ENCODE assay signal across 13 cellular contexts in the genomic region with DNA sequence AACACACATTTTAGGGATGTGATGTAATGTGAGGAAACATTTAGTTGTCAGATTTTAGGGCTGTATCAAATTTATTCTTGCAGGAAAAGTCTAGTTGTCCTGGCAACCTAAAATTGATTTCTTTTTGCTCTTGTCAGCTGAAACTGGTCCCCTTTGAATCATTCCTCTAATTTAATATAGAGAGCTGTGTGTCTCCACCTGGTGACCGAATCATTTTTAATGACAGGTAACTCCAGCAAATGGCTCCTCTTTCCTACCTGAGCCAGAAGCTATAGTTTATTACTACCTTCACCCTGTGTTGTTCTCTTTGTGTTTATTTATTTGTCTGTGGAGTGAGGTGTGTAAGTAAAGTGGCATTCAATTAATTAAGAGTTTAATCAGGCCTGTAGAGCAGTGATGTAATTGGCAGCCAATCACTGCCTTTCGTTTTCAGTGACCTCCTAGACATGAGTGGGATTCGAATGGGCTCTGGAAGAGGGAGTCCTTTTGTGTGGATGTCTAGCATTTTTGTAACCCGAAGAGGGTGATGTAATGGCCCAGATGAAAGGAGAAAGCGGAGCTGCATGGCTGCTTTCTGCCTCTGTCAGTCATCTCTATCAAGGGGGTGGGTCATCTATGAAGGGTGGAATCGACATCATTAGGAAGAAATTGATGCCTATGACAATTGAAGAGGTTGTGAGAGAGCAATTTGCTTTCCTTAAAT.
DNase-seq lines count a peak whose midpoint lies in the region; ATAC-seq and TF ChIP-seq lines count a peak whose summit lies in the region.
"Had no signal": no experiment of that assay in that cellular context is flagged by ENCODE, and none has a peak within 500 bp of the region (broad histone marks: within the 10 kb centered on the region; RNA-seq: fewer than 3 reads in every experiment).

No MANE protein-coding gene starts in this region.

- TF ChIP-seq CTCF in RWPE2 (IDR thresholded peaks at IDR 0.05; ENCODE audit: poor library complexity, severe bottlenecking) (peak; percentile 26), tibial artery (IDR thresholded peaks at IDR 0.05) (no peak), MCF 10A (IDR thresholded peaks at IDR 0.05; ENCODE audit: unreplicated experiment) (no peak)

- H3K27me3 ChIP-seq in RWPE2 (ENCODE audit: insufficient read depth, poor library complexity, severe bottlenecking) = no peaks in the 10 kb centered on the region
- H3K27me3 ChIP-seq in tibial artery = no peaks in the 10 kb centered on the region
- H3K27me3 ChIP-seq: cardiac muscle cell had no signal

- POLR2A ChIA-PET in MCF 10A (lab: Yijun Ruan, JAX) = interaction anchor here (0.6 to 1.3 kb wide), 8 partner anchors 15 to 651 kb away, joined by 3 to 4 read pairs (median 4); no protein-coding TSS in a partner anchor

- peaks cover 6% of the 10 kb centered on the region for H3K36me3 Mint-ChIP-seq in activated naive CD8-positive, alpha-beta T cell treated with anti-CD3 and anti-CD28 coated beads, Interleukin-2, amount 50 U/mL, for 24 hours (ENCODE audit: low read depth)
- H3K36me3 Mint-ChIP-seq in activated naive CD8-positive, alpha-beta T cell treated with anti-CD3 and anti-CD28 coated beads for 36 hours = peaks cover 7% of the 10 kb centered on the region
- peaks cover 7% of the 10 kb centered on the region for H3K36me3 Mint-ChIP-seq in MCF 10A (ENCODE audit: insufficient read depth, unreplicated experiment)

- DNase-seq in activated naive CD8-positive, alpha-beta T cell treated with anti-CD3 and anti-CD28 coated beads, Interleukin-2, amount 50 U/mL, for 24 hours = no peak
- DNase-seq in activated naive CD8-positive, alpha-beta T cell treated with anti-CD3 and anti-CD28 coated beads for 36 hours = no peak
- DNase-seq in RWPE2 (ENCODE audit: low spot score) (no peak), islet precursor cell (peak; percentile 73), tibial artery (no peak), MCF 10A (ENCODE audit: unreplicated experiment) (no peak), DMS 273 (lab: John Stamatoyannopoulos, UW; ENCODE audit: unreplicated experiment) (no peak)
- DNase-seq: activated CD4-positive, alpha-beta T cell treated with anti-CD3 and anti-CD28 coated beads for 1 hour; HFFc6; naive thymus-derived CD8-positive, alpha-beta T cell; NCI-H524 treated with DMSO at 0.1 percent for 48 hours had no signal

- H3K27ac Mint-ChIP-seq in activated naive CD8-positive, alpha-beta T cell treated with anti-CD3 and anti-CD28 coated beads, Interleukin-2, amount 50 U/mL, for 24 hours = peak overlapping the region; percentile 8
- H3K27ac Mint-ChIP-seq in activated naive CD8-positive, alpha-beta T cell treated with anti-CD3 and anti-CD28 coated beads for 36 hours = no peak overlapping the region
- H3K27ac Mint-ChIP-seq in MCF 10A (ENCODE audit: low read depth, unreplicated experiment) = no peak overlapping the region
- H3K27ac Mint-ChIP-seq: HFFc6; naive thymus-derived CD8-positive, alpha-beta T cell had no signal

- no peaks in the 10 kb centered on the region for H3K4me1 ChIP-seq in RWPE2 (ENCODE audit: insufficient read depth, poor library complexity, severe bottlenecking)
- H3K4me1 ChIP-seq in tibial artery = peaks cover 0 to 100% (median 77%) of the 10 kb centered on the region in 4 donors

- H3K4me1 Mint-ChIP-seq in activated naive CD8-positive, alpha-beta T cell treated with anti-CD3 and anti-CD28 coated beads, Interleukin-2, amount 50 U/mL, for 24 hours = peaks cover 29% of the 10 kb centered on the region
- H3K4me1 Mint-ChIP-seq in activated naive CD8-positive, alpha-beta T cell treated with anti-CD3 and anti-CD28 coated beads for 36 hours = peaks cover 28% of the 10 kb centered on the region
- peaks cover 37% of the 10 kb centered on the region for H3K4me1 Mint-ChIP-seq in MCF 10A (ENCODE audit: insufficient read depth, unreplicated experiment)

- H3K9me3 ChIP-seq in RWPE2 (ENCODE audit: severe bottlenecking) = no peaks in the 10 kb centered on the region
- H3K9me3 ChIP-seq in tibial artery = no peaks in the 10 kb centered on the region

- no peak for ATAC-seq in activated naive CD8-positive, alpha-beta T cell treated with anti-CD3 and anti-CD28 coated beads, Interleukin-2, amount 50 U/mL, for 24 hours
- ATAC-seq in RWPE2 (ENCODE audit: low read depth) (no peak), HG02852 (IDR thresholded peaks at IDR 0.05; ENCODE audit: unreplicated experiment) (no peak)
- ATAC-seq: naive thymus-derived CD8-positive, alpha-beta T cell had no signal

- H3K36me3 ChIP-seq in RWPE2 (ENCODE audit: low read depth) (no peaks in the 10 kb centered on the region), tibial artery (peaks cover 0 to 5% (median 0%) of the 10 kb centered on the region in 3 donors)
- H3K36me3 ChIP-seq: cardiac muscle cell had no signal

- intact Hi-C loops in tibial artery (cut with DNase I; ENCODE audit: low total_unique reads) = loop anchor here (10.0 kb wide), 1 partner anchor 665 kb away; no protein-coding TSS in a partner anchor
- intact Hi-C loops in MCF 10A (cut with micrococcal nuclease) = loop anchor here (5.0 kb wide), 1 partner anchor 538 kb away; no protein-coding TSS in a partner anchor

- H3K4me3 ChIP-seq in RWPE2 (ENCODE audit: severe bottlenecking) (no peak overlapping the region), tibial artery (no peak overlapping the region)
- H3K4me3 ChIP-seq: cardiac muscle cell had no signal

- no TSS peak for BruUV-seq in MCF 10A (replicated peaks; lab: Mats Ljungman, UMichigan)

- H3K4me3 Mint-ChIP-seq in activated naive CD8-positive, alpha-beta T cell treated with anti-CD3 and anti-CD28 coated beads, Interleukin-2, amount 50 U/mL, for 24 hours = no peak overlapping the region
- H3K4me3 Mint-ChIP-seq in activated naive CD8-positive, alpha-beta T cell treated with anti-CD3 and anti-CD28 coated beads for 36 hours = no peak overlapping the region
- no peak overlapping the region for H3K4me3 Mint-ChIP-seq in MCF 10A (ENCODE audit: unreplicated experiment)
- H3K4me3 Mint-ChIP-seq: HFFc6; naive thymus-derived CD8-positive, alpha-beta T cell had no signal

- no peaks in the 10 kb centered on the region for H3K9me3 Mint-ChIP-seq in activated naive CD8-positive, alpha-beta T cell treated with anti-CD3 and anti-CD28 coated beads, Interleukin-2, amount 50 U/mL, for 24 hours
- no peaks in the 10 kb centered on the region for H3K9me3 Mint-ChIP-seq in activated naive CD8-positive, alpha-beta T cell treated with anti-CD3 and anti-CD28 coated beads for 36 hours
- H3K9me3 Mint-ChIP-seq in MCF 10A (ENCODE audit: unreplicated experiment) = no peaks in the 10 kb centered on the region
- H3K9me3 Mint-ChIP-seq: HFFc6; naive thymus-derived CD8-positive, alpha-beta T cell had no signal

- H3K27me3 Mint-ChIP-seq in activated naive CD8-positive, alpha-beta T cell treated with anti-CD3 and anti-CD28 coated beads, Interleukin-2, amount 50 U/mL, for 24 hours = no peaks in the 10 kb centered on the region
- no peaks in the 10 kb centered on the region for H3K27me3 Mint-ChIP-seq in activated naive CD8-positive, alpha-beta T cell treated with anti-CD3 and anti-CD28 coated beads for 36 hours
- no peaks in the 10 kb centered on the region for H3K27me3 Mint-ChIP-seq in MCF 10A (ENCODE audit: insufficient read depth, unreplicated experiment)
- H3K27me3 Mint-ChIP-seq: naive thymus-derived CD8-positive, alpha-beta T cell had no signal

- CTCF ChIA-PET in MCF 10A (lab: Yijun Ruan, JAX) = interaction anchor here (0.5 to 1.7 kb wide), 5 partner anchors 118 to 533 kb away, joined by 3 to 7 read pairs (median 3); no protein-coding TSS in a partner anchor

- no peak overlapping the region for H3K27ac ChIP-seq in RWPE2 (ENCODE audit: poor library complexity, severe bottlenecking)
- peak overlapping the region; percentile 90 to 96 for H3K27ac ChIP-seq in tibial artery
- H3K27ac ChIP-seq: cardiac muscle cell had no signal
